ENCODE assay signal across 1 cellular context in the genomic region with DNA sequence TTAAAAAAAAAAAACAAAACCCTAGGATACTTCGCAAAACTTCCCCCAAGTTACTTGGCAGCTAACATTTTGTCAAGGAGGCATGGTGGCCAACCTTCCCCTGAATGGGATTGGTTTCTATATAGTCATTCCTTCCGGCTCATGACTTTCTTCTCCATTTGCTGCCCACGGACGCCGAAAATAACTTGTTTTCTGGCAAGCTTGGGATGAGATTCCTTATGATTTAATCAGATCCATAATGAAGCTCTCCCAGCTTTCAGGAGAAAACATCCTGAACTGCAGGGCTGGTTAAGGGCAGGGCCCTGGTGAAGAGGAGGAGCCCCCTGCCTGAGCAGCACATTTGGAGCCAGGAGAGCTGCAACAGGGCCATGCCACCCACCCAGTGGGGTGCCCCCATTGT.
TF ChIP-seq lines count a peak whose summit lies in the region.

No MANE protein-coding gene starts in this region.

TF ChIP-seq in SK-N-SH, 30 proteins besides CTCF, POLR2A, EP300 and RAD21 (continued from another document):
- TF ChIP-seq ZBTB33 (IDR thresholded peaks at IDR 0.05; ENCODE audit: borderline replicate concordance, low read depth), result no peak
- no peak for TF ChIP-seq FOSL2 (IDR thresholded peaks at IDR 0.05; ENCODE audit: borderline replicate concordance, low read depth)
- TF ChIP-seq, protein P1, sequence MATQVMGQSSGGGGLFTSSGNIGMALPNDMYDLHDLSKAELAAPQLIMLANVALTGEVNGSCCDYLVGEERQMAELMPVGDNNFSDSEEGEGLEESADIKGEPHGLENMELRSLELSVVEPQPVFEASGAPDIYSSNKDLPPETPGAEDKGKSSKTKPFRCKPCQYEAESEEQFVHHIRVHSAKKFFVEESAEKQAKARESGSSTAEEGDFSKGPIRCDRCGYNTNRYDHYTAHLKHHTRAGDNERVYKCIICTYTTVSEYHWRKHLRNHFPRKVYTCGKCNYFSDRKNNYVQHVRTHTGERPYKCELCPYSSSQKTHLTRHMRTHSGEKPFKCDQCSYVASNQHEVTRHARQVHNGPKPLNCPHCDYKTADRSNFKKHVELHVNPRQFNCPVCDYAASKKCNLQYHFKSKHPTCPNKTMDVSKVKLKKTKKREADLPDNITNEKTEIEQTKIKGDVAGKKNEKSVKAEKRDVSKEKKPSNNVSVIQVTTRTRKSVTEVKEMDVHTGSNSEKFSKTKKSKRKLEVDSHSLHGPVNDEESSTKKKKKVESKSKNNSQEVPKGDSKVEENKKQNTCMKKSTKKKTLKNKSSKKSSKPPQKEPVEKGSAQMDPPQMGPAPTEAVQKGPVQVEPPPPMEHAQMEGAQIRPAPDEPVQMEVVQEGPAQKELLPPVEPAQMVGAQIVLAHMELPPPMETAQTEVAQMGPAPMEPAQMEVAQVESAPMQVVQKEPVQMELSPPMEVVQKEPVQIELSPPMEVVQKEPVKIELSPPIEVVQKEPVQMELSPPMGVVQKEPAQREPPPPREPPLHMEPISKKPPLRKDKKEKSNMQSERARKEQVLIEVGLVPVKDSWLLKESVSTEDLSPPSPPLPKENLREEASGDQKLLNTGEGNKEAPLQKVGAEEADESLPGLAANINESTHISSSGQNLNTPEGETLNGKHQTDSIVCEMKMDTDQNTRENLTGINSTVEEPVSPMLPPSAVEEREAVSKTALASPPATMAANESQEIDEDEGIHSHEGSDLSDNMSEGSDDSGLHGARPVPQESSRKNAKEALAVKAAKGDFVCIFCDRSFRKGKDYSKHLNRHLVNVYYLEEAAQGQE (IDR thresholded peaks at IDR 0.05; ENCODE audit: low read depth, low read length), result no peak
- TF ChIP-seq YY1 (IDR thresholded peaks at IDR 0.05; ENCODE audit: low read depth), result no peak
- TF ChIP-seq NRF1 (IDR thresholded peaks at IDR 0.05; ENCODE audit: low read depth, low read length), result no peak
- no peak for TF ChIP-seq RXRA (IDR thresholded peaks at IDR 0.05; ENCODE audit: borderline replicate concordance, low read depth)
- no peak for TF ChIP-seq SMC3 (IDR thresholded peaks at IDR 0.05; ENCODE audit: low read depth, low read length)
- TF ChIP-seq MXI1 (IDR thresholded peaks at IDR 0.05; ENCODE audit: low read depth, low read length), result no peak
- TF ChIP-seq MAX (IDR thresholded peaks at IDR 0.05; ENCODE audit: low read depth), result no peak
- TF ChIP-seq POLR2AphosphoS5 (IDR thresholded peaks at IDR 0.05; ENCODE audit: low read depth, low read length), result no peak
- no peak for TF ChIP-seq ELF1 (IDR thresholded peaks at IDR 0.05)
- TF ChIP-seq, protein P2, sequence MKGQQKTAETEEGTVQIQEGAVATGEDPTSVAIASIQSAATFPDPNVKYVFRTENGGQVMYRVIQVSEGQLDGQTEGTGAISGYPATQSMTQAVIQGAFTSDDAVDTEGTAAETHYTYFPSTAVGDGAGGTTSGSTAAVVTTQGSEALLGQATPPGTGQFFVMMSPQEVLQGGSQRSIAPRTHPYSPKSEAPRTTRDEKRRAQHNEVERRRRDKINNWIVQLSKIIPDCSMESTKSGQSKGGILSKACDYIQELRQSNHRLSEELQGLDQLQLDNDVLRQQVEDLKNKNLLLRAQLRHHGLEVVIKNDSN (IDR thresholded peaks at IDR 0.05; ENCODE audit: borderline replicate concordance, low read depth), result no peak
- TF ChIP-seq JUND (IDR thresholded peaks at IDR 0.05), result no peak
- TF ChIP-seq GABPA (IDR thresholded peaks at IDR 0.05; ENCODE audit: low read depth), result no peak
- no peak for TF ChIP-seq CHD2 (IDR thresholded peaks at IDR 0.05; ENCODE audit: low read length, partially characterized antibody)
